Comparison of ENCODE assay signal across 20 cellular contexts in genomic region chr4:163536101-163536500, GRCh38.
"Had no signal": no experiment of that assay in that cellular context is flagged by ENCODE, and none has a peak within 500 bp of the region (broad histone marks: within the 10 kb centered on the region; RNA-seq: fewer than 3 reads in every experiment).

No MANE protein-coding gene starts in this region.

- H3K9me3 Mint-ChIP-seq: activated naive CD4-positive, alpha-beta T cell treated with anti-CD3 and anti-CD28 coated beads, Interleukin-2, amount 50 U/mL, for 72 hours; activated T-helper 17 cell treated with anti-CD3 and anti-CD28 coated beads, Interleukin-2, amount 50 U/mL, for 72 hours; endodermal cell; natural killer cell; stimulated activated naive CD8-positive, alpha-beta T cell treated with anti-CD3 and anti-CD28 coated beads, Interleukin-15, Interleukin-2, amounts not matched to agents 100 ng/mL and 50 ng/mL, for 24 hours; T-cell; T-helper 2 cell treated with Interferon-gamma antibody and Interleukin-4, amounts not matched to agents 5 μg/mL and 100 μg/mL, for 36 hours had no signal

- H3K27me3 ChIP-seq: esophagus squamous epithelium, foreskin keratinocyte, tibial artery had no signal

- H3K4me3 Mint-ChIP-seq: activated T-helper 17 cell treated with anti-CD3 and anti-CD28 coated beads, Interleukin-2, amount 50 U/mL, for 72 hours; endodermal cell; natural killer cell; stimulated activated naive CD8-positive, alpha-beta T cell treated with anti-CD3 and anti-CD28 coated beads, Interleukin-15, Interleukin-2, amounts not matched to agents 100 ng/mL and 50 ng/mL, for 24 hours; T-cell; T-helper 2 cell treated with Interferon-gamma antibody and Interleukin-4, amounts not matched to agents 5 μg/mL and 100 μg/mL, for 36 hours had no signal

- H3K9me3 ChIP-seq: esophagus squamous epithelium, lower lobe of right lung, tibial artery had no signal

- H3K4me3 ChIP-seq: esophagus squamous epithelium, lower lobe of right lung, tibial artery had no signal

- H3K36me3 Mint-ChIP-seq: natural killer cell had no signal

- H3K27me3 Mint-ChIP-seq: activated T-helper 17 cell treated with anti-CD3 and anti-CD28 coated beads, Interleukin-2, amount 50 U/mL, for 72 hours; progenitor cell of endocrine pancreas; stimulated activated naive CD8-positive, alpha-beta T cell treated with anti-CD3 and anti-CD28 coated beads, Interleukin-15, Interleukin-2, amounts not matched to agents 100 ng/mL and 50 ng/mL, for 24 hours; T-cell had no signal

- H3K27ac Mint-ChIP-seq: activated naive CD4-positive, alpha-beta T cell treated with anti-CD3 and anti-CD28 coated beads, Interleukin-2, amount 50 U/mL, for 72 hours; activated T-helper 17 cell treated with anti-CD3 and anti-CD28 coated beads, Interleukin-2, amount 50 U/mL, for 72 hours; endodermal cell; natural killer cell; progenitor cell of endocrine pancreas; stimulated activated naive CD8-positive, alpha-beta T cell treated with anti-CD3 and anti-CD28 coated beads, Interleukin-15, Interleukin-2, amounts not matched to agents 100 ng/mL and 50 ng/mL, for 24 hours; T-cell; T-helper 2 cell treated with Interferon-gamma antibody and Interleukin-4, amounts not matched to agents 5 μg/mL and 100 μg/mL, for 36 hours had no signal

- H3K4me1 ChIP-seq: esophagus squamous epithelium, lower lobe of right lung had no signal

- H3K4me1 Mint-ChIP-seq: activated T-helper 17 cell treated with anti-CD3 and anti-CD28 coated beads, Interleukin-2, amount 50 U/mL, for 72 hours; endodermal cell; natural killer cell; T-cell had no signal

- H3K27ac ChIP-seq: esophagus squamous epithelium, foreskin keratinocyte, lower lobe of right lung, tibial artery, VCaP had no signal

- DNase-seq: activated CD4-positive, CD25-positive, alpha-beta regulatory T cell treated with anti-CD3 and anti-CD28 coated beads, Interleukin-2, amount 50 U/mL, for 72 hours; activated T-cell treated with anti-CD3 and anti-CD28 coated beads, Interleukin-2, amount 50 U/mL, for 1 hour; cortex of kidney; endodermal cell; esophagus squamous epithelium; foreskin keratinocyte; lower lobe of right lung; natural killer cell; retina; stimulated activated CD4-positive, alpha-beta T cell treated with anti-CD3 and anti-CD28 coated beads, Interleukin-4, amount 100 ng/mL, for 24 hours; substantia nigra; T-cell; tibial artery had no signal

- ATAC-seq: activated naive CD4-positive, alpha-beta T cell treated with anti-CD3 and anti-CD28 coated beads, Interleukin-2, amount 50 U/mL, for 72 hours; activated T-helper 17 cell treated with anti-CD3 and anti-CD28 coated beads, Interleukin-2, amount 50 U/mL, for 72 hours; foreskin keratinocyte; left lobe of liver; lower lobe of right lung; natural killer cell; T-cell had no signal
